Comparison of ENCODE assay signal across 24 cellular contexts in genomic region chr2:19205983-19206533, GRCh38.
DNase-seq lines count a peak whose midpoint lies in the region; ATAC-seq and TF ChIP-seq lines count a peak whose summit lies in the region.
"Had no signal": no experiment of that assay in that cellular context is flagged by ENCODE, and none has a peak within 500 bp of the region (broad histone marks: within the 10 kb centered on the region; RNA-seq: fewer than 3 reads in every experiment).

No MANE protein-coding gene starts in this region.

- no peak overlapping the region for H3K27ac ChIP-seq in right atrium auricular region
- no peak overlapping the region for H3K27ac ChIP-seq in Karpas-422 (ENCODE audit: low read length)
- no peak overlapping the region for H3K27ac ChIP-seq in osteoblast (ENCODE audit: low read depth, low read length)
- H3K27ac ChIP-seq: SJSA1 had no signal

- no peak overlapping the region for H3K9ac ChIP-seq in Karpas-422 (ENCODE audit: low read length)

- H3K9me2 ChIP-seq in Karpas-422 (replicated peaks; ENCODE audit: insufficient read depth, low read length), result no peaks in the 10 kb centered on the region

- H3K27me3 ChIP-seq in right atrium auricular region, result no peaks in the 10 kb centered on the region
- H3K27me3 ChIP-seq in Karpas-422 (ENCODE audit: low read length), result no peaks in the 10 kb centered on the region
- H3K27me3 ChIP-seq in osteoblast (ENCODE audit: insufficient read depth, low read length), result no peaks in the 10 kb centered on the region
- H3K27me3 ChIP-seq: BE2C, SJSA1 had no signal

- intact Hi-C loops in Right ventricle myocardium inferior (cut with DNase I), result no loop called here

- H3K4me3 ChIP-seq in right atrium auricular region, result no peak overlapping the region
- no peak overlapping the region for H3K4me3 ChIP-seq in Karpas-422 (ENCODE audit: low read length)
- no peak overlapping the region for H3K4me3 ChIP-seq in osteoblast (ENCODE audit: insufficient read depth, low read length)
- H3K4me3 ChIP-seq: SJSA1 had no signal

- H3K4me2 ChIP-seq in Karpas-422 (ENCODE audit: low read depth, low read length, poor library complexity, severe bottlenecking), result no peak overlapping the region
- H3K4me2 ChIP-seq in osteoblast (ENCODE audit: insufficient read depth, low read length), result no peak overlapping the region

- H3K79me2 ChIP-seq in Karpas-422 (ENCODE audit: low read length), result no peaks in the 10 kb centered on the region
- H3K79me2 ChIP-seq in osteoblast (ENCODE audit: insufficient read depth, low read length), result no peaks in the 10 kb centered on the region

- H3K36me3 Mint-ChIP-seq in activated CD8-positive, alpha-beta memory T cell treated with anti-CD3 and anti-CD28 coated beads, Interleukin-2, amount 10 ng/mL, durations not matched to agents 7 days and 5 days, result no peaks in the 10 kb centered on the region
- H3K36me3 Mint-ChIP-seq: CD14-positive monocyte; CD8-positive, alpha-beta memory T cell had no signal

- peak; percentile 35 for DNase-seq in Right ventricle myocardium inferior (ENCODE audit: missing footprints)
- no peak for DNase-seq in right atrium auricular region (ENCODE audit: low spot score)
- peak; percentile 61 for DNase-seq in AG20443 (ENCODE audit: low spot score)
- peak; percentile 15 for DNase-seq in Karpas-422
- peak; percentile 63 for DNase-seq in osteoblast (ENCODE audit: insufficient read length, low spot score, missing footprints)
- DNase-seq in activated CD8-positive, alpha-beta memory T cell treated with anti-CD3 and anti-CD28 coated beads, Interleukin-2, amount 10 ng/mL, durations not matched to agents 7 days and 5 days, result no peak
- DNase-seq in HuH-7.5 (ENCODE audit: low spot score), result no peak
- DNase-seq: 8988T; BE2C; CD8-positive, alpha-beta memory T cell; DMS153; DND-41; KBM-7; MM.1S; NCI-H2029; NCI-H446; NCI-H524 treated with DMSO at 0.1 percent for 48 hours; NCI-H82; NK-92 treated with Interleukin-12 subunit alpha and Interleukin-12 subunit beta, amount 100 ng/mL, for 24 hours; PC-3 had no signal

- ATAC-seq in Right ventricle myocardium inferior, result no peak
- ATAC-seq in activated CD8-positive, alpha-beta memory T cell treated with anti-CD3 and anti-CD28 coated beads, Interleukin-2, amount 10 ng/mL, durations not matched to agents 7 days and 5 days, result no peak
- no peak for ATAC-seq in HG03378 (IDR thresholded peaks at IDR 0.05; ENCODE audit: unreplicated experiment)
- ATAC-seq: HepG2, PC-3 had no signal

- H3K4me1 ChIP-seq in right atrium auricular region (no peaks in the 10 kb centered on the region), Karpas-422 (ENCODE audit: low read length) (no peaks in the 10 kb centered on the region), osteoblast (ENCODE audit: insufficient read depth, low read length) (peaks cover 7% of the 10 kb centered on the region)
- H3K4me1 ChIP-seq: BE2C, SJSA1 had no signal

- H3K36me3 ChIP-seq in right atrium auricular region (no peaks in the 10 kb centered on the region), Karpas-422 (ENCODE audit: insufficient read depth, low read length) (no peaks in the 10 kb centered on the region), osteoblast (ENCODE audit: insufficient read depth, low read length) (no peaks in the 10 kb centered on the region)
- H3K36me3 ChIP-seq: BE2C, SJSA1 had no signal

- no peaks in the 10 kb centered on the region for H3K9me3 ChIP-seq in right atrium auricular region
- H3K9me3 ChIP-seq in Karpas-422 (ENCODE audit: low read length), result no peaks in the 10 kb centered on the region
- no peaks in the 10 kb centered on the region for H3K9me3 ChIP-seq in osteoblast (ENCODE audit: low read depth, low read length)
- H3K9me3 ChIP-seq: BE2C, SJSA1 had no signal

- H3K4me3 Mint-ChIP-seq in activated CD8-positive, alpha-beta memory T cell treated with anti-CD3 and anti-CD28 coated beads, Interleukin-2, amount 10 ng/mL, durations not matched to agents 7 days and 5 days, result no peak overlapping the region
- H3K4me3 Mint-ChIP-seq: CD14-positive monocyte; CD8-positive, alpha-beta memory T cell had no signal

- CTCF ChIA-PET in activated CD8-positive, alpha-beta memory T cell treated with anti-CD3 and anti-CD28 coated beads, Interleukin-2, amount 10 ng/mL, durations not matched to agents 7 days and 5 days (lab: Charles Lee), result no interaction called here

- no peaks in the 10 kb centered on the region for H3K4me1 Mint-ChIP-seq in activated CD8-positive, alpha-beta memory T cell treated with anti-CD3 and anti-CD28 coated beads, Interleukin-2, amount 10 ng/mL, durations not matched to agents 7 days and 5 days
- H3K4me1 Mint-ChIP-seq: CD14-positive monocyte; CD8-positive, alpha-beta memory T cell had no signal

- no peaks in the 10 kb centered on the region for H3K27me3 Mint-ChIP-seq in activated CD8-positive, alpha-beta memory T cell treated with anti-CD3 and anti-CD28 coated beads, Interleukin-2, amount 10 ng/mL, durations not matched to agents 7 days and 5 days

- TF ChIP-seq CTCF in right atrium auricular region (IDR thresholded peaks at IDR 0.05), result no peak
- no peak for TF ChIP-seq CTCF in osteoblast (IDR thresholded peaks at IDR 0.05; ENCODE audit: extremely low read depth, low read depth, low read length)

- no peak overlapping the region for H3K27ac Mint-ChIP-seq in activated CD8-positive, alpha-beta memory T cell treated with anti-CD3 and anti-CD28 coated beads, Interleukin-2, amount 10 ng/mL, durations not matched to agents 7 days and 5 days
- H3K27ac Mint-ChIP-seq: CD14-positive monocyte; CD8-positive, alpha-beta memory T cell had no signal

- H2AFZ ChIP-seq in Karpas-422 (ENCODE audit: low read length), result no peak overlapping the region
- no peak overlapping the region for H2AFZ ChIP-seq in osteoblast (ENCODE audit: low read length)

- H3K9me3 Mint-ChIP-seq in activated CD8-positive, alpha-beta memory T cell treated with anti-CD3 and anti-CD28 coated beads, Interleukin-2, amount 10 ng/mL, durations not matched to agents 7 days and 5 days (ENCODE audit: low read depth), result no peaks in the 10 kb centered on the region

- H4K20me1 ChIP-seq in Karpas-422 (ENCODE audit: insufficient read depth, low read depth, low read length) (no peaks in the 10 kb centered on the region), osteoblast (ENCODE audit: insufficient read depth, low read length) (no peaks in the 10 kb centered on the region)

Comparison
In these comparisons a context has a peak if more than half of its experiments do, and no peak if none do; other contexts are left out.
1. DNase-seq: peak in Right ventricle myocardium inferior (single experiment), AG20443 (single experiment), Karpas-422 (single experiment) and osteoblast (single experiment); none in right atrium auricular region (single experiment), activated CD8-positive, alpha-beta memory T cell treated with anti-CD3 and anti-CD28 coated beads, Interleukin-2, amount 10 ng/mL, durations not matched to agents 7 days and 5 days (single experiment) and HuH-7.5 (single experiment).